In the genomic region with DNA sequence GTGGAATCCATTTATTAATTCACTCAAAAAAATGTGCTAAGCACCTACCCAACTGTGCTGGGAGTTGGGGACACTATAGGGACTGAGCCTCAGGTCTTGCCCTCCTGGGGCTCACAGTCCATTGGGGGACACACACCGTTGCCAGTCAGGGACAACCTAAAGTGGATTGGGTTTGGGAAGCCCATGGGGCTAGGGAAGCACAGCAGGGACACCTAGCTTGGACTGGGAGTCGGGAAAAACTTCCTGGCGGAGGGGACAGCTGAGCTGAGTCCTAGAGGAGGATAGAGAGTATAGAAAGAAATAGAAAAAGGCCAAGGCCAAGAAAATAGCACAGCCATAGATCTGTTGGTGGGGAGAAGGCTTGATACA, we compare ENCODE assay signal across 17 cellular contexts. TPM values are rescaled to one million over a fixed set of nuclear protein-coding genes. Genes with fewer than 3 reads are reported as not detected.
DNase-seq lines count a peak whose midpoint lies in the region; ATAC-seq and TF ChIP-seq lines count a peak whose summit lies in the region.
"Had no signal": no experiment of that assay in that cellular context is flagged by ENCODE, and none has a peak within 500 bp of the region (broad histone marks: within the 10 kb centered on the region; RNA-seq: fewer than 3 reads in every experiment).

No MANE protein-coding gene starts in this region.

- WGBS in testis, 2 donors = 66 to 67% methylated on average over 3 of the region's 3 CpGs

- H3K36me3 ChIP-seq in neural progenitor cell = no peaks in the 10 kb centered on the region
- H3K36me3 ChIP-seq in testis (ENCODE audit: low read depth, missing control alignments) = no peaks in the 10 kb centered on the region
- H3K36me3 ChIP-seq: Peyer's patch had no signal

- ATAC-seq in effector memory CD8-positive, alpha-beta T cell (replicated peaks) = no peak
- no peak for ATAC-seq in activated CD8-positive, alpha-beta memory T cell treated with anti-CD3 and anti-CD28 coated beads, Interleukin-2, amount 10 ng/mL, durations not matched to agents 7 days and 5 days
- ATAC-seq: left cardiac atrium had no signal

- no peaks in the 10 kb centered on the region for H3K79me2 ChIP-seq in neural progenitor cell (ENCODE audit: low read depth)

- CTCF ChIA-PET in activated CD8-positive, alpha-beta memory T cell treated with anti-CD3 and anti-CD28 coated beads, Interleukin-2, amount 10 ng/mL, durations not matched to agents 7 days and 5 days (lab: Charles Lee) = interaction anchor here (0.6 to 23.2 kb wide), 8 partner anchors 9 to 1351 kb away, joined by 3 to 1113 read pairs (median 4); a partner anchor contains a TSS

- no peak overlapping the region for H3K4me3 ChIP-seq in neural progenitor cell
- no peak overlapping the region for H3K4me3 ChIP-seq in testis
- H3K4me3 ChIP-seq: Peyer's patch had no signal

- H3K9me3 ChIP-seq in neural progenitor cell (ENCODE audit: low read depth) (no peaks in the 10 kb centered on the region), testis (no peaks in the 10 kb centered on the region)
- H3K9me3 ChIP-seq: Peyer's patch had no signal

- peaks cover 18% of the 10 kb centered on the region for H3K27me3 Mint-ChIP-seq in activated T-cell treated with anti-CD3 and anti-CD28 coated beads, Interleukin-2, amount 50 U/mL, for 24 hours
- peaks cover 0 to 10% of the 10 kb centered on the region in 2 donors for H3K27me3 Mint-ChIP-seq in effector memory CD8-positive, alpha-beta T cell
- peaks cover 46% of the 10 kb centered on the region for H3K27me3 Mint-ChIP-seq in neural progenitor cell (ENCODE audit: insufficient read depth, low read depth)
- H3K27me3 Mint-ChIP-seq in activated CD8-positive, alpha-beta memory T cell treated with anti-CD3 and anti-CD28 coated beads, Interleukin-2, amount 10 ng/mL, durations not matched to agents 7 days and 5 days = peaks cover 26% of the 10 kb centered on the region

- TF ChIP-seq CTCF in neural progenitor cell (IDR thresholded peaks at IDR 0.05) (no peak), testis (IDR thresholded peaks at IDR 0.05) (no peak)

- no peak for TF ChIP-seq POLR2A in testis (IDR thresholded peaks at IDR 0.05)

- peaks cover 25% of the 10 kb centered on the region for H3K27me3 ChIP-seq in neural progenitor cell
- H3K27me3 ChIP-seq in testis = no peaks in the 10 kb centered on the region
- H3K27me3 ChIP-seq: Peyer's patch had no signal

- no peak overlapping the region for H3K4me2 ChIP-seq in neural progenitor cell

- H3K4me3 Mint-ChIP-seq in activated T-cell treated with anti-CD3 and anti-CD28 coated beads, Interleukin-2, amount 50 U/mL, for 24 hours = no peak overlapping the region
- H3K4me3 Mint-ChIP-seq in effector memory CD8-positive, alpha-beta T cell = peak overlapping the region; percentile 94 to 98
- peak overlapping the region; percentile 46 for H3K4me3 Mint-ChIP-seq in neural progenitor cell
- no peak overlapping the region for H3K4me3 Mint-ChIP-seq in activated CD8-positive, alpha-beta memory T cell treated with anti-CD3 and anti-CD28 coated beads, Interleukin-2, amount 10 ng/mL, durations not matched to agents 7 days and 5 days

- H3K4me1 ChIP-seq in neural progenitor cell (peaks cover 9% of the 10 kb centered on the region), testis (peaks cover 8% of the 10 kb centered on the region)

- no peaks in the 10 kb centered on the region for H4K20me1 ChIP-seq in neural progenitor cell (ENCODE audit: low read depth)

- H3K4me1 Mint-ChIP-seq in activated T-cell treated with anti-CD3 and anti-CD28 coated beads, Interleukin-2, amount 50 U/mL, for 24 hours (ENCODE audit: low read depth) = peaks cover 55% of the 10 kb centered on the region
- H3K4me1 Mint-ChIP-seq in effector memory CD8-positive, alpha-beta T cell (ENCODE audit: low read depth in 2 of 2) = peaks cover 36 to 53% of the 10 kb centered on the region in 2 donors
- H3K4me1 Mint-ChIP-seq in neural progenitor cell = peaks cover 22% of the 10 kb centered on the region
- H3K4me1 Mint-ChIP-seq in activated CD8-positive, alpha-beta memory T cell treated with anti-CD3 and anti-CD28 coated beads, Interleukin-2, amount 10 ng/mL, durations not matched to agents 7 days and 5 days = peaks cover 34% of the 10 kb centered on the region

- H3K27ac Mint-ChIP-seq in activated T-cell treated with anti-CD3 and anti-CD28 coated beads, Interleukin-2, amount 50 U/mL, for 24 hours = peak overlapping the region; percentile 51
- H3K27ac Mint-ChIP-seq in effector memory CD8-positive, alpha-beta T cell = peak overlapping the region; percentile 96 to 100
- H3K27ac Mint-ChIP-seq in neural progenitor cell = peak overlapping the region; percentile 24
- no peak overlapping the region for H3K27ac Mint-ChIP-seq in activated CD8-positive, alpha-beta memory T cell treated with anti-CD3 and anti-CD28 coated beads, Interleukin-2, amount 10 ng/mL, durations not matched to agents 7 days and 5 days

- H3K27ac ChIP-seq in neural progenitor cell = no peak overlapping the region
- no peak overlapping the region for H3K27ac ChIP-seq in testis
- H3K27ac ChIP-seq: Peyer's patch had no signal

- intact Hi-C loops in testis (cut with DNase I; ENCODE audit: low total_unique reads) = no loop called here

- no peak overlapping the region for H3K9ac ChIP-seq in neural progenitor cell

- no peak for DNase-seq in activated T-cell treated with anti-CD3 and anti-CD28 coated beads, Interleukin-2, amount 50 U/mL, for 24 hours
- no peak for DNase-seq in activated T-cell treated with anti-CD3 and anti-CD28 coated beads, Interleukin-2, amount 50 U/mL, for 48 hours
- DNase-seq in M059J (ENCODE audit: low read depth) = peak; percentile 56
- peak in 2 of 3 experiments; percentile 35 to 38 for DNase-seq in effector memory CD8-positive, alpha-beta T cell
- no peak for DNase-seq in neural progenitor cell (ENCODE audit: low spot score)
- DNase-seq in activated CD8-positive, alpha-beta memory T cell treated with anti-CD3 and anti-CD28 coated beads, Interleukin-2, amount 10 ng/mL, durations not matched to agents 7 days and 5 days = no peak
- no peak for DNase-seq in epidermal melanocyte (ENCODE audit: insufficient read length, low spot score)
- no peak for DNase-seq in testis
- DNase-seq: activated CD8-positive, alpha-beta memory T cell treated with anti-CD3 and anti-CD28 coated beads for 24 hours; activated naive CD4-positive, alpha-beta T cell treated with anti-CD3 and anti-CD28 coated beads, Interleukin-2, amount 50 U/mL, for 16 hours; EL; foreskin melanocyte; left cardiac atrium; NCI-H1092; Peyer's patch; stimulated activated CD4-positive, alpha-beta T cell treated with anti-CD3 and anti-CD28 coated beads, Interleukin-12 subunit alpha, Interleukin-12 subunit beta, amount 100 ng/mL, for 4 hours; stimulated activated naive CD4-positive, alpha-beta T cell treated with Interleukin-2 at 50 U/mL for 16 hours had no signal

- no peaks in the 10 kb centered on the region for H3K9me3 Mint-ChIP-seq in activated T-cell treated with anti-CD3 and anti-CD28 coated beads, Interleukin-2, amount 50 U/mL, for 24 hours
- H3K9me3 Mint-ChIP-seq in effector memory CD8-positive, alpha-beta T cell = no peaks in the 10 kb centered on the region
- H3K9me3 Mint-ChIP-seq in neural progenitor cell = peaks cover 4% of the 10 kb centered on the region
- no peaks in the 10 kb centered on the region for H3K9me3 Mint-ChIP-seq in activated CD8-positive, alpha-beta memory T cell treated with anti-CD3 and anti-CD28 coated beads, Interleukin-2, amount 10 ng/mL, durations not matched to agents 7 days and 5 days (ENCODE audit: low read depth)

- H3K36me3 Mint-ChIP-seq in activated T-cell treated with anti-CD3 and anti-CD28 coated beads, Interleukin-2, amount 50 U/mL, for 24 hours (ENCODE audit: low read depth) = peaks cover 19% of the 10 kb centered on the region
- peaks cover 92% of the 10 kb centered on the region for H3K36me3 Mint-ChIP-seq in effector memory CD8-positive, alpha-beta T cell (ENCODE audit: insufficient read depth)
- no peaks in the 10 kb centered on the region for H3K36me3 Mint-ChIP-seq in neural progenitor cell
- H3K36me3 Mint-ChIP-seq in activated CD8-positive, alpha-beta memory T cell treated with anti-CD3 and anti-CD28 coated beads, Interleukin-2, amount 10 ng/mL, durations not matched to agents 7 days and 5 days = no peaks in the 10 kb centered on the region

- H2AFZ ChIP-seq in neural progenitor cell (replicated peaks) = no peak overlapping the region

- peaks cover 20% of the 10 kb centered on the region for H3F3A ChIP-seq in neural progenitor cell (ENCODE audit: low read depth)

RNA-seq across cellular contexts. Expression of a gene that starts 8.5 kb away (rescaled TPM):
- total RNA-seq in M059J (2014; rRNA removed; shearing (Covaris generic)) = 4.3 and 5.5 TPM in 2 replicates
- total RNA-seq in neural progenitor cell (ENCODE audit: low replicate concordance) (2.3 and 5.4 TPM in 2 replicates), testis (1 to 10 TPM; 1.2 to 3.9 TPM)
- 10 to 100 TPM in 1 of 2 experiments, 1 to 10 TPM in 1; 5.6 to 98.6 TPM for total RNA-seq in activated CD8-positive, alpha-beta memory T cell treated with anti-CD3 and anti-CD28 coated beads, Interleukin-2, amount 10 ng/mL, durations not matched to agents 7 days and 5 days
- 22.7 TPM for polyA plus RNA-seq in testis (ENCODE audit: insufficient read depth, low read depth, low replicate concordance)

RNA-seq across cellular contexts. Expression of a gene that starts 20.5 kb away (rescaled TPM):
- total RNA-seq in M059J (2014; rRNA removed; shearing (Covaris generic)) = 3.5 and 4.2 TPM in 2 replicates
- 4.8 and 10.4 TPM in 2 replicates for total RNA-seq in neural progenitor cell (ENCODE audit: low replicate concordance)
- 1 to 10 TPM; 3.1 to 4.3 TPM for total RNA-seq in activated CD8-positive, alpha-beta memory T cell treated with anti-CD3 and anti-CD28 coated beads, Interleukin-2, amount 10 ng/mL, durations not matched to agents 7 days and 5 days
- total RNA-seq in testis = 1 to 10 TPM; 5.2 to 5.3 TPM
- 4.2 TPM for polyA plus RNA-seq in testis (ENCODE audit: insufficient read depth, low read depth, low replicate concordance)

RNA-seq across cellular contexts. Expression of a gene that starts 21.9 kb away (rescaled TPM):
- 0.64 TPM in 1 of 2 replicates, not detected in the other for total RNA-seq in M059J (2014; rRNA removed; shearing (Covaris generic))
- total RNA-seq in neural progenitor cell (ENCODE audit: low replicate concordance) = 2.4 and 3.6 TPM in 2 replicates
- total RNA-seq in activated CD8-positive, alpha-beta memory T cell treated with anti-CD3 and anti-CD28 coated beads, Interleukin-2, amount 10 ng/mL, durations not matched to agents 7 days and 5 days = 1 to 10 TPM; 4.3 to 4.5 TPM
- total RNA-seq in testis = 1 to 10 TPM; 1.9 to 2.3 TPM
- polyA plus RNA-seq in testis (ENCODE audit: insufficient read depth, low read depth, low replicate concordance) = 3.4 TPM

RNA-seq across cellular contexts. Expression of a gene that starts 30.9 kb away (rescaled TPM):
- 91.6 and 97.7 TPM in 2 replicates for total RNA-seq in M059J (2014; rRNA removed; shearing (Covaris generic))
- total RNA-seq in neural progenitor cell (ENCODE audit: low replicate concordance) = 32.6 and 62.2 TPM in 2 replicates
- total RNA-seq in activated CD8-positive, alpha-beta memory T cell treated with anti-CD3 and anti-CD28 coated beads, Interleukin-2, amount 10 ng/mL, durations not matched to agents 7 days and 5 days = 100 to 1,000 TPM; 223 to 308 TPM
- total RNA-seq in testis = 10 to 100 TPM; 52.7 to 57.9 TPM
- 37.7 TPM for polyA plus RNA-seq in testis (ENCODE audit: insufficient read depth, low read depth, low replicate concordance)

RNA-seq across cellular contexts. Expression of a gene that starts 52.6 kb away (rescaled TPM):
- total RNA-seq in M059J (2014; rRNA removed; shearing (Covaris generic)) = 78.1 and 87.7 TPM in 2 replicates
- 46.0 and 74.5 TPM in 2 replicates for total RNA-seq in neural progenitor cell (ENCODE audit: low replicate concordance)
- total RNA-seq in activated CD8-positive, alpha-beta memory T cell treated with anti-CD3 and anti-CD28 coated beads, Interleukin-2, amount 10 ng/mL, durations not matched to agents 7 days and 5 days = 10 to 100 TPM; 62.5 to 73.4 TPM
- total RNA-seq in testis = 10 to 100 TPM; 71.8 to 95.7 TPM
- 112 TPM for polyA plus RNA-seq in testis (ENCODE audit: insufficient read depth, low read depth, low replicate concordance)

Comparison
In these comparisons a context has a peak if more than half of its experiments do, and no peak if none do; other contexts are left out.
1. DNase-seq: peak in M059J (single experiment) and effector memory CD8-positive, alpha-beta T cell (2 of 3); none in activated T-cell treated with anti-CD3 and anti-CD28 coated beads, Interleukin-2, amount 50 U/mL, for 24 hours (single experiment), activated T-cell treated with anti-CD3 and anti-CD28 coated beads, Interleukin-2, amount 50 U/mL, for 48 hours (0 of 2), neural progenitor cell (single experiment), activated CD8-positive, alpha-beta memory T cell treated with anti-CD3 and anti-CD28 coated beads, Interleukin-2, amount 10 ng/mL, durations not matched to agents 7 days and 5 days (single experiment), epidermal melanocyte (single experiment) and testis (single experiment).
2. H3K4me3 Mint-ChIP-seq: peak in effector memory CD8-positive, alpha-beta T cell (2 of 2) and neural progenitor cell (single experiment); none in activated T-cell treated with anti-CD3 and anti-CD28 coated beads, Interleukin-2, amount 50 U/mL, for 24 hours (single experiment) and activated CD8-positive, alpha-beta memory T cell treated with anti-CD3 and anti-CD28 coated beads, Interleukin-2, amount 10 ng/mL, durations not matched to agents 7 days and 5 days (single experiment).